ENCODE assay signal across 1 cellular context in the genomic region with DNA sequence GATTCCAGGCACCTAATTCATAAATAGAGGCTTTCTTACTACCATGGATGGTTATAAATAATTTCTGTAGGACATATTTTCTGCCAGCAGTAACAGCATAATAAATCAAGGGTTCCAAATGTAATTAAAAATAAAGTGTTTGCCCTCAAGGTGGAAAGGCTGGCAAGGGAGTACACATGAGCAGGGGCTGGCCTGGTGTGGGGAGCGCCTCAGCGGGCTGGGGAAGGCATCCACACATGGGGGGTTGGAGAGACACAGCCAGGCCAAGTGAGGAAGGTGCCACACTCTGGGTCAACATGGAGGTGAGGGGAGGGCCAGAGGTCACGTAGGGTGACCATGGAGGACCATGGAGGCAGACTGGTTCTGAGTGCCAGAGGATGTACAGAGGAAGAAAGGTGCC.
TF ChIP-seq lines count a peak whose summit lies in the region.

No MANE protein-coding gene starts in this region.

TF ChIP-seq in H1, 55 proteins besides CTCF, POLR2A, EP300 and RAD21 (continued from another document):
- no peak for TF ChIP-seq TAF7 (optimal IDR thresholded peaks at IDR 0.05; ENCODE audit: borderline replicate concordance, low read depth, low read length)
- no peak for TF ChIP-seq CBX8 (IDR thresholded peaks at IDR 0.05; ENCODE audit: borderline replicate concordance, low read depth, low read length)
- no peak for TF ChIP-seq CBX5 (IDR thresholded peaks at IDR 0.05; ENCODE audit: low read depth, low read length)
- no peak for TF ChIP-seq GTF2F1 (IDR thresholded peaks at IDR 0.05; ENCODE audit: borderline replicate concordance, low read depth, low read length)
